ENCODE assay signal across 17 cellular contexts in genomic region chr1:2835650-2836159, GRCh38. TPM values are rescaled to one million over a fixed set of nuclear protein-coding genes. Genes with fewer than 3 reads are reported as not detected.
DNase-seq lines count a peak whose midpoint lies in the region; ATAC-seq and TF ChIP-seq lines count a peak whose summit lies in the region.
"Had no signal": no experiment of that assay in that cellular context is flagged by ENCODE, and none has a peak within 500 bp of the region (broad histone marks: within the 10 kb centered on the region; RNA-seq: fewer than 3 reads in every experiment).

No MANE protein-coding gene starts in this region.

- H3K4me3 ChIP-seq in RWPE2 (ENCODE audit: severe bottlenecking) (no peak overlapping the region), neuronal stem cell (ENCODE audit: low read length in 2 of 2) (no peak overlapping the region)
- H3K4me3 ChIP-seq: BLaER1, HAP-1 had no signal

- H4K8ac ChIP-seq in neuronal stem cell (ENCODE audit: low read depth, low read length) = no peak overlapping the region

- no peak overlapping the region for H3K9ac ChIP-seq in neuronal stem cell (ENCODE audit: low read depth, low read length, poor library complexity)
- H3K9ac ChIP-seq: BLaER1 had no signal

- H3K23ac ChIP-seq in neuronal stem cell (ENCODE audit: low read depth, low read length, poor library complexity) = no peak overlapping the region

- no peak for TF ChIP-seq CTCF in RWPE2 (IDR thresholded peaks at IDR 0.05; ENCODE audit: poor library complexity, severe bottlenecking)

- H3K9me3 ChIP-seq in RWPE2 (ENCODE audit: severe bottlenecking) (no peaks in the 10 kb centered on the region), neuronal stem cell (replicated peaks in 1 of 2; ENCODE audit: control insufficient read depth in 2 of 2, insufficient read depth in 1 of 2, low read depth in 1 of 2, low read length in 2 of 2) (peaks cover 0 to 17% of the 10 kb centered on the region in 2 donors)
- H3K9me3 ChIP-seq: Caco-2, HAP-1 had no signal

- H2BK5ac ChIP-seq in neuronal stem cell (ENCODE audit: low read length) = no peak overlapping the region

- H3K36me3 ChIP-seq in RWPE2 (ENCODE audit: low read depth) = no peaks in the 10 kb centered on the region
- H3K36me3 ChIP-seq in neuronal stem cell (replicated peaks in 1 of 2; ENCODE audit: control insufficient read depth in 2 of 2, insufficient read depth in 2 of 2, low read length in 2 of 2) = no peaks in the 10 kb centered on the region
- H3K36me3 ChIP-seq: BLaER1, HAP-1 had no signal

- H2BK15ac ChIP-seq in neuronal stem cell (ENCODE audit: low read length) = no peak overlapping the region

- ATAC-seq in Right ventricle myocardium inferior (no peak), left cardiac atrium (no peak), RWPE2 (ENCODE audit: low read depth) (no peak)
- ATAC-seq in activated CD4-positive, CD25-positive, alpha-beta regulatory T cell treated with anti-CD3 and anti-CD28 coated beads, Interleukin-2, amount 50 U/mL, for 24 hours = no peak
- ATAC-seq: CD8-positive, alpha-beta T cell had no signal

- peaks cover 2% of the 10 kb centered on the region for H3K79me1 ChIP-seq in neuronal stem cell (ENCODE audit: low read depth, low read length)

- H2AFZ ChIP-seq in neuronal stem cell (ENCODE audit: low read length) = no peak overlapping the region

- peak overlapping the region; percentile 29 for H2BK120ac ChIP-seq in neuronal stem cell (ENCODE audit: low read depth, low read length)

- H2AK5ac ChIP-seq in neuronal stem cell (ENCODE audit: low read depth, low read length) = peak overlapping the region; percentile 88

- H3K27me3 ChIP-seq in RWPE2 (ENCODE audit: insufficient read depth, poor library complexity, severe bottlenecking) = no peaks in the 10 kb centered on the region
- H3K27me3 ChIP-seq in neuronal stem cell (ENCODE audit: control insufficient read depth in 3 of 3, insufficient read depth in 3 of 3, low read depth in 1 of 3, low read length in 3 of 3) = peaks cover 0 to 42% (median 2%) of the 10 kb centered on the region in 3 experiments
- H3K27me3 ChIP-seq: BLaER1 had no signal

- H2BK12ac ChIP-seq in neuronal stem cell (ENCODE audit: low read length) = no peak overlapping the region

- H3K4me2 ChIP-seq in neuronal stem cell (ENCODE audit: insufficient read depth, low read length, poor library complexity, severe bottlenecking) = no peak overlapping the region
- H3K4me2 ChIP-seq: BLaER1 had no signal

- intact Hi-C loops in Right ventricle myocardium inferior (cut with DNase I) (no loop called here), left cardiac atrium (cut with DNase I) (no loop called here)

- H3K4ac ChIP-seq in neuronal stem cell (ENCODE audit: low read length) = no peak overlapping the region

- DNase-seq in Right ventricle myocardium inferior (ENCODE audit: missing footprints) = peak; percentile 44
- no peak for DNase-seq in left cardiac atrium
- peak; percentile 34 for DNase-seq in RWPE2 (ENCODE audit: low spot score)
- no peak for DNase-seq in neuronal stem cell (ENCODE audit: low spot score)
- DNase-seq in SIG-M5 (lab: John Stamatoyannopoulos, UW) = no peak
- DNase-seq: Caco-2; CD4-positive, CD25-positive, alpha-beta regulatory T cell; CD8-positive, alpha-beta T cell; DMS153; DND-41; GOT3; HFFc6 had no signal

- no peak overlapping the region for H3K14ac ChIP-seq in neuronal stem cell (ENCODE audit: low read length)

- H3K27ac ChIP-seq in RWPE2 (ENCODE audit: poor library complexity, severe bottlenecking) (no peak overlapping the region), neuronal stem cell (replicated peaks; ENCODE audit: low read length) (no peak overlapping the region)
- H3K27ac ChIP-seq: 22Rv1, BLaER1, C4-2B had no signal

- no CpG with 5 or more reads among the region's 10 CpGs for WGBS in neuronal stem cell (ENCODE audit: extremely low coverage in 2 of 2, insufficient read length in 2 of 2, insufficient replicate concordance in 1 of 2), 2 donors

- H3K4me1 ChIP-seq in RWPE2 (ENCODE audit: insufficient read depth, poor library complexity, severe bottlenecking) (no peaks in the 10 kb centered on the region), neuronal stem cell (ENCODE audit: control insufficient read depth in 2 of 2, insufficient read depth in 1 of 2, low read depth in 1 of 2, low read length in 2 of 2) (no peaks in the 10 kb centered on the region)
- H3K4me1 ChIP-seq: Caco-2, HAP-1 had no signal

- no peak overlapping the region for H4K91ac ChIP-seq in neuronal stem cell (ENCODE audit: low read depth, low read length, poor library complexity)

- H3K18ac ChIP-seq in neuronal stem cell (ENCODE audit: low read length) = peak overlapping the region; percentile 74

RNA-seq across cellular contexts. Expression of gene TTC34, which starts 34.2 kb away (rescaled TPM):
- total RNA-seq in Right ventricle myocardium inferior (0.70 TPM), left cardiac atrium (under 1 TPM; 0.52 to 0.53 TPM)
- 0.39 TPM for polyA plus RNA-seq in neuronal stem cell (2013, experiment 1 of 2)
- 0.35 TPM for polyA plus RNA-seq in neuronal stem cell (2013, experiment 2 of 2)

Comparison
In these comparisons a context has a peak if more than half of its experiments do, and no peak if none do; other contexts are left out.
1. DNase-seq: peak in Right ventricle myocardium inferior (single experiment) and RWPE2 (single experiment); none in left cardiac atrium (single experiment), neuronal stem cell (single experiment) and SIG-M5 (single experiment).